8 cellular contexts compared by ENCODE assay signal in genomic region chr2:240567137-240567871, GRCh38. TPM values are rescaled to one million over a fixed set of nuclear protein-coding genes. Genes with fewer than 3 reads are reported as not detected.
DNase-seq lines count a peak whose midpoint lies in the region; ATAC-seq and TF ChIP-seq lines count a peak whose summit lies in the region.

No MANE protein-coding gene starts in this region.

- intact Hi-C loops in breast epithelium (cut with DNase I; ENCODE audit: low total_unique reads) (loop anchor here (1.0 kb wide), 1 partner anchor 17 kb away; no protein-coding TSS in a partner anchor), left lung (cut with DNase I) (no loop called here)

- TF ChIP-seq CTCF in GM12875 (IDR thresholded peaks at IDR 0.05; ENCODE audit: borderline replicate concordance, insufficient read depth, low read depth, low read length) = no peak
- TF ChIP-seq CTCF in breast epithelium (IDR thresholded peaks at IDR 0.05) = no peak
- TF ChIP-seq CTCF in left lung (IDR thresholded peaks at IDR 0.05) = no peak
- no peak for TF ChIP-seq CTCF in suprapubic skin (IDR thresholded peaks at IDR 0.05)

- H3K36me3 ChIP-seq in SK-N-MC (ENCODE audit: insufficient read depth, low read length) (no peaks in the 10 kb centered on the region), breast epithelium (no peaks in the 10 kb centered on the region), left lung (peaks cover 0 to 7% of the 10 kb centered on the region in 2 donors), suprapubic skin (peaks cover 9% of the 10 kb centered on the region)

- no peaks in the 10 kb centered on the region for H3K27me3 ChIP-seq in breast epithelium
- no peaks in the 10 kb centered on the region for H3K27me3 ChIP-seq in left lung
- H3K27me3 ChIP-seq in suprapubic skin = no peaks in the 10 kb centered on the region

- TF ChIP-seq POLR2A in breast epithelium (IDR thresholded peaks at IDR 0.05) (no peak), suprapubic skin (IDR thresholded peaks at IDR 0.05) (no peak)

- DNase-seq in SK-N-MC (ENCODE audit: low read depth, low spot score) (no peak), breast epithelium (ENCODE audit: low spot score in 2 of 2) (peak; percentile 18 to 49), left lung (peak in 1 of 2 donors; percentile 49), suprapubic skin (ENCODE audit: low spot score in 2 of 2) (peak; percentile 76 to 77), NCI-H226 (no peak)

- peak overlapping the region; percentile 77 for H3K9ac ChIP-seq in SK-N-MC (ENCODE audit: insufficient read length)

- TF ChIP-seq EP300 in suprapubic skin (IDR thresholded peaks at IDR 0.05) = no peak

- H3K4me1 ChIP-seq in breast epithelium = peaks cover 14 to 31% of the 10 kb centered on the region in 2 donors
- H3K4me1 ChIP-seq in left lung = peaks cover 38 to 86% of the 10 kb centered on the region in 2 donors
- peaks cover 80% of the 10 kb centered on the region for H3K4me1 ChIP-seq in suprapubic skin

- no peak overlapping the region for H3K27ac ChIP-seq in SK-N-MC
- peak overlapping the region; percentile 93 to 100 for H3K27ac ChIP-seq in breast epithelium
- H3K27ac ChIP-seq in left lung = peak overlapping the region; percentile 96 to 99
- peak overlapping the region; percentile 91 for H3K27ac ChIP-seq in suprapubic skin

- ATAC-seq in left lung (peak; percentile 6), HG03095 (IDR thresholded peaks at IDR 0.05; ENCODE audit: unreplicated experiment) (no peak), GM18867 (IDR thresholded peaks at IDR 0.05; ENCODE audit: unreplicated experiment) (no peak)

- peak overlapping the region; percentile 64 for H3K4me3 ChIP-seq in GM12875 (ENCODE audit: low read depth, low read length)
- peak overlapping the region; percentile 91 for H3K4me3 ChIP-seq in SK-N-MC
- peak overlapping the region; percentile 69 to 83 (median 71) for H3K4me3 ChIP-seq in breast epithelium
- H3K4me3 ChIP-seq in left lung = peak overlapping the region; percentile 67 to 79
- H3K4me3 ChIP-seq in suprapubic skin = peak overlapping the region; percentile 61

- 22% methylated on average over 26 of the region's 26 CpGs for WGBS in suprapubic skin

- H3K9me3 ChIP-seq in SK-N-MC (ENCODE audit: low read depth, low read length) = no peaks in the 10 kb centered on the region
- H3K9me3 ChIP-seq in breast epithelium = no peaks in the 10 kb centered on the region
- no peaks in the 10 kb centered on the region for H3K9me3 ChIP-seq in left lung
- H3K9me3 ChIP-seq in suprapubic skin = no peaks in the 10 kb centered on the region

RNA-seq across cellular contexts. Expression of gene RNPEPL1, which starts 1.0 kb away (rescaled TPM):
- total RNA-seq in breast epithelium (10 to 100 TPM; 22.4 to 57.9 (median 42.3) TPM), left lung (10 to 100 TPM; 89.3 to 99.2 TPM), suprapubic skin (100 to 1,000 TPM in 1 of 4 donors, 10 to 100 TPM in 3; 70.8 to 104 (median 72.6) TPM)

RNA-seq across cellular contexts. Expression of gene DUSP28, which starts 7.1 kb away (rescaled TPM):
- total RNA-seq in breast epithelium = 1 to 10 TPM; 5.9 to 8.8 (median 6.9) TPM
- 1 to 10 TPM; 2.4 to 3.5 TPM for total RNA-seq in left lung
- 10 to 100 TPM in 1 of 4 donors, 1 to 10 TPM in 3; 6.3 to 10.4 (median 8.3) TPM for total RNA-seq in suprapubic skin

RNA-seq across cellular contexts. Expression of gene ANKMY1, which starts 9.5 kb away (rescaled TPM):
- total RNA-seq in breast epithelium (10 to 100 TPM; 13.0 to 32.8 (median 19.0) TPM), left lung (10 to 100 TPM; 11.8 to 20.1 TPM), suprapubic skin (10 to 100 TPM; 12.2 to 52.1 (median 23.0) TPM)

RNA-seq across cellular contexts. Expression of gene CAPN10, which starts 19.2 kb away (rescaled TPM):
- total RNA-seq in breast epithelium = 10 to 100 TPM; 17.0 to 26.2 (median 25.5) TPM
- 10 to 100 TPM; 31.2 to 31.9 TPM for total RNA-seq in left lung
- total RNA-seq in suprapubic skin = 10 to 100 TPM; 31.3 to 73.6 (median 37.9) TPM

RNA-seq across cellular contexts. Expression of gene GPR35, which starts 58.0 kb away (rescaled TPM):
- total RNA-seq in breast epithelium = 1 to 10 TPM; 1.6 to 4.7 (median 2.6) TPM
- 1 to 10 TPM; 1.1 to 6.0 TPM for total RNA-seq in left lung
- 1 to 10 TPM; 1.4 to 7.5 (median 2.5) TPM for total RNA-seq in suprapubic skin

Comparison
In these comparisons a context has a peak if more than half of its experiments do, and no peak if none do; other contexts are left out.
1. DNase-seq: peak in breast epithelium (2 of 2) and suprapubic skin (2 of 2); none in SK-N-MC (single experiment) and NCI-H226 (single experiment).
2. Peak in every context shown above with its lines, with median percentiles within 50 percentile points of each other: H3K4me3 ChIP-seq.